Comparison of ENCODE assay signal across 9 cellular contexts in the genomic region with DNA sequence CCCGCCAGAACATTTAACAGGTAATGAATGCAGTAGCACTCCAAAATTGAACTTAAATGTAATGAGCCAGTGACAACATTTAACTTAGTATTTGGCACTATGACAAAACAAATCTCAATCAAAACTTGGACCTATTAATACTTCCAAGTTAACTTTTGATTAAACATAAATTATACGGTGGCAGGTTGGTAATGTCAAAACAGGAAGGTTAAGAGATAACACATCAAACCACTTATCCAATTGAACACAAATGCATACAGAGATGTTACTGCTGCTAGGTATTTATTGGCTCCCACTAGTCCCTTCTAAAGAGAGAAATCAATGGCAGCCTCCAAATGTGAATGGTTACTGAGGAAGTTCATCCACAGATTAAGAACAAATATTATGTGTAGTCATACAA. TPM values are rescaled to one million over a fixed set of nuclear protein-coding genes. Genes with fewer than 3 reads are reported as not detected.
DNase-seq lines count a peak whose midpoint lies in the region; ATAC-seq and TF ChIP-seq lines count a peak whose summit lies in the region.
"Had no signal": no experiment of that assay in that cellular context is flagged by ENCODE, and none has a peak within 500 bp of the region (broad histone marks: within the 10 kb centered on the region; RNA-seq: fewer than 3 reads in every experiment).

No MANE protein-coding gene starts in this region.

- H3K36me3 Mint-ChIP-seq in activated T-helper 2 cell treated with anti-CD3 and anti-CD28 coated beads, Interferon-gamma antibody, Interleukin-2, Interleukin-4, amounts not matched to agents 10 μg/mL and 5 μg/mL and 100 μg/mL, durations not matched to agents 14 hours and 24 hours and 36 hours (ENCODE audit: low read depth), result peaks cover 17% of the 10 kb centered on the region
- H3K36me3 Mint-ChIP-seq in activated T-helper 17 cell treated with anti-CD3 and anti-CD28 coated beads, Interleukin-2, amount 50 U/mL, for 72 hours (ENCODE audit: low read depth), result peaks cover 19% of the 10 kb centered on the region

- DNase-seq in AG09309 (ENCODE audit: low read depth) (no peak), dorsolateral prefrontal cortex (no peak), NCI-H774 (lab: John Stamatoyannopoulos, UW) (no peak)
- DNase-seq in Jurkat, Clone E6-1 (ENCODE audit: low read depth, low spot score), result no peak
- no peak for DNase-seq in activated T-helper 2 cell treated with anti-CD3 and anti-CD28 coated beads, Interferon-gamma antibody, Interleukin-2, Interleukin-4, amounts not matched to agents 10 μg/mL and 5 μg/mL and 100 μg/mL, durations not matched to agents 14 hours and 24 hours and 36 hours (ENCODE audit: low spot score)

- no peaks in the 10 kb centered on the region for H3K9me3 Mint-ChIP-seq in activated T-helper 2 cell treated with anti-CD3 and anti-CD28 coated beads, Interferon-gamma antibody, Interleukin-2, Interleukin-4, amounts not matched to agents 10 μg/mL and 5 μg/mL and 100 μg/mL, durations not matched to agents 14 hours and 24 hours and 36 hours
- no peaks in the 10 kb centered on the region for H3K9me3 Mint-ChIP-seq in activated T-helper 17 cell treated with anti-CD3 and anti-CD28 coated beads, Interleukin-2, amount 50 U/mL, for 72 hours
- H3K9me3 Mint-ChIP-seq: WTC11 had no signal

- TF ChIP-seq CTCF in AG09309 (IDR thresholded peaks at IDR 0.05; ENCODE audit: control insufficient read depth, insufficient read depth, low read depth, low read length, missing control alignments), result no peak
- no peak for TF ChIP-seq CTCF in dorsolateral prefrontal cortex (IDR thresholded peaks at IDR 0.05 in 54 of 56, conservative IDR thresholded peaks at IDR 0.05 in 2 of 56; ENCODE audit: low read depth in 1 of 56, partially characterized antibody in 56 of 56)

- no peak overlapping the region for H3K27ac Mint-ChIP-seq in activated T-helper 2 cell treated with anti-CD3 and anti-CD28 coated beads, Interferon-gamma antibody, Interleukin-2, Interleukin-4, amounts not matched to agents 10 μg/mL and 5 μg/mL and 100 μg/mL, durations not matched to agents 14 hours and 24 hours and 36 hours
- no peak overlapping the region for H3K27ac Mint-ChIP-seq in activated T-helper 17 cell treated with anti-CD3 and anti-CD28 coated beads, Interleukin-2, amount 50 U/mL, for 72 hours
- H3K27ac Mint-ChIP-seq: WTC11 had no signal

- peaks cover 6 to 20% of the 10 kb centered on the region in 2 donors for H3K4me1 ChIP-seq in muscle layer of duodenum (ENCODE audit: control insufficient read depth in 1 of 2, insufficient read depth in 2 of 2, low read length in 2 of 2)

- H3K9me3 ChIP-seq in muscle layer of duodenum (ENCODE audit: control insufficient read depth in 1 of 2, low read length in 2 of 2), result no peaks in the 10 kb centered on the region

- H3K27me3 Mint-ChIP-seq in activated T-helper 2 cell treated with anti-CD3 and anti-CD28 coated beads, Interferon-gamma antibody, Interleukin-2, Interleukin-4, amounts not matched to agents 10 μg/mL and 5 μg/mL and 100 μg/mL, durations not matched to agents 14 hours and 24 hours and 36 hours (ENCODE audit: low read depth), result no peaks in the 10 kb centered on the region
- H3K27me3 Mint-ChIP-seq in activated T-helper 17 cell treated with anti-CD3 and anti-CD28 coated beads, Interleukin-2, amount 50 U/mL, for 72 hours, result no peaks in the 10 kb centered on the region

- H3K4me3 Mint-ChIP-seq in activated T-helper 2 cell treated with anti-CD3 and anti-CD28 coated beads, Interferon-gamma antibody, Interleukin-2, Interleukin-4, amounts not matched to agents 10 μg/mL and 5 μg/mL and 100 μg/mL, durations not matched to agents 14 hours and 24 hours and 36 hours (ENCODE audit: low read depth), result no peak overlapping the region
- no peak overlapping the region for H3K4me3 Mint-ChIP-seq in activated T-helper 17 cell treated with anti-CD3 and anti-CD28 coated beads, Interleukin-2, amount 50 U/mL, for 72 hours
- H3K4me3 Mint-ChIP-seq: WTC11 had no signal

- H3K27ac ChIP-seq in dorsolateral prefrontal cortex (peak overlapping the region in 3 of 59 donors; percentile 97 to 100 (median 100)), muscle layer of duodenum (ENCODE audit: low read length) (peak overlapping the region; percentile 4)

- H3K27me3 ChIP-seq in dorsolateral prefrontal cortex (no peaks in the 10 kb centered on the region), muscle layer of duodenum (ENCODE audit: low read depth, low read length) (no peaks in the 10 kb centered on the region)

- peaks cover 22% of the 10 kb centered on the region for H3K4me1 Mint-ChIP-seq in activated T-helper 2 cell treated with anti-CD3 and anti-CD28 coated beads, Interferon-gamma antibody, Interleukin-2, Interleukin-4, amounts not matched to agents 10 μg/mL and 5 μg/mL and 100 μg/mL, durations not matched to agents 14 hours and 24 hours and 36 hours (ENCODE audit: low read depth)
- H3K4me1 Mint-ChIP-seq in activated T-helper 17 cell treated with anti-CD3 and anti-CD28 coated beads, Interleukin-2, amount 50 U/mL, for 72 hours, result peaks cover 15% of the 10 kb centered on the region

- intact Hi-C loops in dorsolateral prefrontal cortex (cut with DNase I), result loop anchor here (5.0 to 10.0 kb wide), 6 partner anchors 198 to 650 kb away; partner anchors contain the start of genes GTF2E1 (in 1 of the 2), NDUFB4 (in 1 of the 2), RABL3 (in 1 of the 2) and TMEM39A (in 1 of the 2)
- intact Hi-C loops in activated T-helper 2 cell treated with anti-CD3 and anti-CD28 coated beads, Interferon-gamma antibody, Interleukin-2, Interleukin-4, amounts not matched to agents 10 μg/mL and 5 μg/mL and 100 μg/mL, durations not matched to agents 14 hours and 24 hours and 36 hours (cut with micrococcal nuclease), result loop anchor here (5.0 to 10.0 kb wide), 4 partner anchors 260 to 502 kb away; partner anchors contain the start of genes CFAP91, COX17 and NDUFB4

- H3K36me3 ChIP-seq in muscle layer of duodenum (ENCODE audit: control insufficient read depth in 1 of 2, insufficient read depth in 2 of 2, low read length in 2 of 2), result peaks cover 0 to 17% of the 10 kb centered on the region in 2 donors

- H3K4me3 ChIP-seq in AG09309 (ENCODE audit: control insufficient read depth, low read depth, low read length), result peak overlapping the region; percentile 77
- peak overlapping the region; percentile 74 for H3K4me3 ChIP-seq in Jurkat, Clone E6-1 (ENCODE audit: low read length)
- H3K4me3 ChIP-seq in dorsolateral prefrontal cortex, result peak overlapping the region; percentile 67 to 99 (median 88)
- peak overlapping the region; percentile 95 to 100 for H3K4me3 ChIP-seq in muscle layer of duodenum (ENCODE audit: low read depth in 1 of 2, low read length in 2 of 2)

- no peak for ATAC-seq in GM18498 (IDR thresholded peaks at IDR 0.05; ENCODE audit: unreplicated experiment)
- ATAC-seq in activated T-helper 17 cell treated with anti-CD3 and anti-CD28 coated beads, Interleukin-2, amount 50 U/mL, for 72 hours (replicated peaks), result no peak
- ATAC-seq: WTC11 had no signal

RNA-seq across cellular contexts. Expression of gene GSK3B, which starts 1.8 kb away (rescaled TPM):
- 21.1 TPM for polyA plus RNA-seq in Jurkat, Clone E6-1 (2012; ENCODE audit: insufficient read depth, insufficient read length)
- 100 to 1,000 TPM in 11 of 120 experiments, 10 to 100 TPM in 109; 47.2 to 106 (median 81.8) TPM for total RNA-seq in dorsolateral prefrontal cortex
- total RNA-seq in activated T-helper 2 cell treated with anti-CD3 and anti-CD28 coated beads, Interferon-gamma antibody, Interleukin-2, Interleukin-4, amounts not matched to agents 10 μg/mL and 5 μg/mL and 100 μg/mL, durations not matched to agents 14 hours and 24 hours and 36 hours, result 34.4 and 35.7 TPM in 2 replicates
- total RNA-seq in activated T-helper 17 cell treated with anti-CD3 and anti-CD28 coated beads, Interleukin-2, amount 50 U/mL, for 72 hours, result 10 to 100 TPM; 31.5 to 36.9 TPM
